In genomic region chr1:51203121-51203873, GRCh38 we compare ENCODE assay signal across 16 cellular contexts. TPM values are rescaled to one million over a fixed set of nuclear protein-coding genes. Genes with fewer than 3 reads are reported as not detected.
DNase-seq lines count a peak whose midpoint lies in the region; ATAC-seq, FAIRE-seq and TF ChIP-seq lines count a peak whose summit lies in the region.
"Had no signal": no experiment of that assay in that cellular context is flagged by ENCODE, and none has a peak within 500 bp of the region (broad histone marks: within the 10 kb centered on the region; RNA-seq: fewer than 3 reads in every experiment).

No MANE protein-coding gene starts in this region.

- H3K4me1 ChIP-seq in endodermal cell (ENCODE audit: control insufficient read depth, insufficient read depth, low read length), result no peaks in the 10 kb centered on the region
- H3K4me1 ChIP-seq: prostate gland had no signal

- peaks cover 17% of the 10 kb centered on the region for H3K4me1 Mint-ChIP-seq in T-helper 2 cell treated with Interferon-gamma antibody and Interleukin-4, amounts not matched to agents 5 μg/mL and 100 μg/mL, for 36 hours (ENCODE audit: low read depth)
- no peaks in the 10 kb centered on the region for H3K4me1 Mint-ChIP-seq in HFFc6 (ENCODE audit: low read depth)
- H3K4me1 Mint-ChIP-seq in endodermal cell, result no peaks in the 10 kb centered on the region

- H3K36me3 ChIP-seq in endodermal cell (ENCODE audit: control insufficient read depth, insufficient read depth, low read length), result no peaks in the 10 kb centered on the region
- H3K36me3 ChIP-seq: prostate gland had no signal

- no peak overlapping the region for H3K27ac ChIP-seq in endodermal cell (ENCODE audit: low read depth, low read length)
- H3K27ac ChIP-seq: prostate gland had no signal

- H3K27me3 Mint-ChIP-seq in T-helper 2 cell treated with Interferon-gamma antibody and Interleukin-4, amounts not matched to agents 5 μg/mL and 100 μg/mL, for 36 hours (ENCODE audit: low read depth), result no peaks in the 10 kb centered on the region
- H3K27me3 Mint-ChIP-seq in HFFc6 (ENCODE audit: insufficient read depth), result 0 out of 2 replicates have a peak, but pooled peaks cover 2% of the 10 kb centered on the region
- no peaks in the 10 kb centered on the region for H3K27me3 Mint-ChIP-seq in endodermal cell (ENCODE audit: insufficient read depth)
- H3K27me3 Mint-ChIP-seq: activated CD4-positive, alpha-beta memory T cell treated with anti-CD3 and anti-CD28 coated beads, Interleukin-2, amount 10 ng/mL, durations not matched to agents 7 days and 5 days; activated naive CD8-positive, alpha-beta T cell treated with anti-CD3 and anti-CD28 coated beads, Interleukin-2, amount 10 ng/mL, durations not matched to agents 7 days and 5 days had no signal

- WGBS in endodermal cell (ENCODE audit: insufficient coverage in 1 of 2, insufficient read length in 1 of 2), 2 experiments, result 90 to 96% methylated on average over 2 to 3 of the region's 3 CpGs

- H3K9me3 Mint-ChIP-seq in T-helper 2 cell treated with Interferon-gamma antibody and Interleukin-4, amounts not matched to agents 5 μg/mL and 100 μg/mL, for 36 hours, result no peaks in the 10 kb centered on the region
- H3K9me3 Mint-ChIP-seq in HFFc6 (no peaks in the 10 kb centered on the region), endodermal cell (no peaks in the 10 kb centered on the region)
- H3K9me3 Mint-ChIP-seq: activated CD4-positive, alpha-beta memory T cell treated with anti-CD3 and anti-CD28 coated beads, Interleukin-2, amount 10 ng/mL, durations not matched to agents 7 days and 5 days; activated naive CD8-positive, alpha-beta T cell treated with anti-CD3 and anti-CD28 coated beads, Interleukin-2, amount 10 ng/mL, durations not matched to agents 7 days and 5 days; T-helper 1 cell treated with Interleukin-12 subunit alpha and Interleukin-12 subunit beta and Interleukin-4 antibody, amounts not matched to agents 30 μg/mL and 1 μg/mL, for 36 hours had no signal

- no peaks in the 10 kb centered on the region for H3K9me3 ChIP-seq in endodermal cell (ENCODE audit: control insufficient read depth, low read length)
- H3K9me3 ChIP-seq: prostate gland had no signal

- peak overlapping the region; percentile 68 for H3K27ac Mint-ChIP-seq in T-helper 2 cell treated with Interferon-gamma antibody and Interleukin-4, amounts not matched to agents 5 μg/mL and 100 μg/mL, for 36 hours
- H3K27ac Mint-ChIP-seq in HFFc6 (no peak overlapping the region), endodermal cell (no peak overlapping the region)
- H3K27ac Mint-ChIP-seq: activated CD4-positive, alpha-beta memory T cell treated with anti-CD3 and anti-CD28 coated beads, Interleukin-2, amount 10 ng/mL, durations not matched to agents 7 days and 5 days; activated naive CD8-positive, alpha-beta T cell treated with anti-CD3 and anti-CD28 coated beads, Interleukin-2, amount 10 ng/mL, durations not matched to agents 7 days and 5 days; T-helper 1 cell treated with Interleukin-12 subunit alpha and Interleukin-12 subunit beta and Interleukin-4 antibody, amounts not matched to agents 30 μg/mL and 1 μg/mL, for 36 hours had no signal

- H3K4me3 Mint-ChIP-seq in T-helper 2 cell treated with Interferon-gamma antibody and Interleukin-4, amounts not matched to agents 5 μg/mL and 100 μg/mL, for 36 hours, result no peak overlapping the region
- H3K4me3 Mint-ChIP-seq in HFFc6 (no peak overlapping the region), endodermal cell (no peak overlapping the region)
- H3K4me3 Mint-ChIP-seq: activated CD4-positive, alpha-beta memory T cell treated with anti-CD3 and anti-CD28 coated beads, Interleukin-2, amount 10 ng/mL, durations not matched to agents 7 days and 5 days; activated naive CD8-positive, alpha-beta T cell treated with anti-CD3 and anti-CD28 coated beads, Interleukin-2, amount 10 ng/mL, durations not matched to agents 7 days and 5 days; T-helper 1 cell treated with Interleukin-12 subunit alpha and Interleukin-12 subunit beta and Interleukin-4 antibody, amounts not matched to agents 30 μg/mL and 1 μg/mL, for 36 hours had no signal

- H3K9ac ChIP-seq in endodermal cell (ENCODE audit: extremely low read depth, low read length, poor library complexity, severe bottlenecking), result no peak overlapping the region

- H3K27me3 ChIP-seq in endodermal cell (ENCODE audit: control insufficient read depth, insufficient read depth, low read length, poor library complexity, severe bottlenecking), result no peaks in the 10 kb centered on the region

- TF ChIP-seq CTCF in HFFc6 (IDR thresholded peaks at IDR 0.05), result no peak
- TF ChIP-seq CTCF in endodermal cell (conservative IDR thresholded peaks at IDR 0.05), result no peak

- ATAC-seq in GM18508 (IDR thresholded peaks at IDR 0.05; ENCODE audit: insufficient read depth, unreplicated experiment) (peak; percentile 58), GM19372 (IDR thresholded peaks at IDR 0.05; ENCODE audit: low read depth, unreplicated experiment) (peak; percentile 77), HG02885 (IDR thresholded peaks at IDR 0.05; ENCODE audit: poor library complexity, unreplicated experiment) (peak; percentile 79)

- FAIRE-seq in RCC 7860 (lab: Jason Lieb, UNC), result no peak

- DNase-seq in T-helper 2 cell treated with Interferon-gamma antibody and Interleukin-4, amounts not matched to agents 5 μg/mL and 100 μg/mL, for 36 hours (ENCODE audit: low spot score), result peak; percentile 5
- DNase-seq in HFFc6 (no peak), RCC 7860 (ENCODE audit: low spot score) (no peak), endodermal cell (no peak)
- DNase-seq: activated CD4-positive, alpha-beta memory T cell treated with anti-CD3 and anti-CD28 coated beads, Interleukin-2, amount 10 ng/mL, durations not matched to agents 7 days and 5 days; activated naive CD8-positive, alpha-beta T cell treated with anti-CD3 and anti-CD28 coated beads, Interleukin-2, amount 10 ng/mL, durations not matched to agents 7 days and 5 days; KBM-7; NCI-H187; OCI-M1; stimulated activated CD4-positive, alpha-beta T cell treated with anti-CD3 and anti-CD28 coated beads, Interleukin-2, amount 100 ng/mL, for 48 hours; stimulated activated naive CD4-positive, alpha-beta T cell treated with Interleukin-2 at 50 U/mL for 16 hours had no signal

- no peak overlapping the region for H3K4me3 ChIP-seq in endodermal cell (ENCODE audit: low read length)
- H3K4me3 ChIP-seq: prostate gland had no signal

- H3K36me3 Mint-ChIP-seq in T-helper 2 cell treated with Interferon-gamma antibody and Interleukin-4, amounts not matched to agents 5 μg/mL and 100 μg/mL, for 36 hours (ENCODE audit: low read depth), result no peaks in the 10 kb centered on the region
- H3K36me3 Mint-ChIP-seq in HFFc6 (ENCODE audit: low read depth) (no peaks in the 10 kb centered on the region), endodermal cell (ENCODE audit: low read depth) (no peaks in the 10 kb centered on the region)
- H3K36me3 Mint-ChIP-seq: activated naive CD8-positive, alpha-beta T cell treated with anti-CD3 and anti-CD28 coated beads, Interleukin-2, amount 10 ng/mL, durations not matched to agents 7 days and 5 days had no signal

RNA-seq across cellular contexts. Expression of gene RNF11, which starts 32.8 kb away (rescaled TPM):
- total RNA-seq in HFFc6 (2021; fragmentation: NEBNext Ultra II Directional; extraction: Animal tissue kit (Norgen Biotek cat#: 25700)), result 100 to 1,000 TPM; 114 to 147 (median 128) TPM
- total RNA-seq in endodermal cell, result 100 to 1,000 TPM in 1 of 2 donors, 10 to 100 TPM in 1; 84.1 to 103 TPM
- 68.5 TPM for polyA plus RNA-seq in endodermal cell (2013, experiment 1 of 2)
- polyA plus RNA-seq in endodermal cell (2013, experiment 2 of 2), result 68.6 TPM
